Comparison of ENCODE assay signal across 1 cellular context in genomic region chr4:74100531-74100930, GRCh38.
TF ChIP-seq lines count a peak whose summit lies in the region.

No MANE protein-coding gene starts in this region.

TF ChIP-seq in SK-N-SH, 30 proteins besides CTCF, POLR2A, EP300 and RAD21:
- TF ChIP-seq SIN3A (IDR thresholded peaks at IDR 0.05; ENCODE audit: borderline replicate concordance, low read depth, low read length) (no peak), TCF12 (IDR thresholded peaks at IDR 0.05) (no peak), CHD2 (IDR thresholded peaks at IDR 0.05; ENCODE audit: low read length, partially characterized antibody) (no peak), USF2 (IDR thresholded peaks at IDR 0.05; ENCODE audit: borderline replicate concordance, low read depth, low read length) (no peak), POLR2AphosphoS5 (IDR thresholded peaks at IDR 0.05; ENCODE audit: low read depth, low read length) (no peak), EZH2phosphoT487 (IDR thresholded peaks at IDR 0.05; ENCODE audit: borderline replicate concordance, low read depth) (no peak), TAF1 (IDR thresholded peaks at IDR 0.05; ENCODE audit: borderline replicate concordance, low read depth, low read length) (no peak), NFIC (IDR thresholded peaks at IDR 0.05; ENCODE audit: borderline replicate concordance) (no peak), ELF1 (IDR thresholded peaks at IDR 0.05) (no peak), PBX3 (IDR thresholded peaks at IDR 0.05) (no peak), FOXJ3 (CRISPR knock-in tag; IDR thresholded peaks at IDR 0.05) (no peak), FOXM1 (IDR thresholded peaks at IDR 0.05; ENCODE audit: low read depth) (no peak), IRF3 (IDR thresholded peaks at IDR 0.05; ENCODE audit: low read depth, low read length) (no peak), JUND (IDR thresholded peaks at IDR 0.05) (no peak), RXRA (IDR thresholded peaks at IDR 0.05; ENCODE audit: borderline replicate concordance, low read depth) (no peak)
